Comparison of ENCODE assay signal across 16 cellular contexts in genomic region chr1:156812293-156812990, GRCh38. TPM values are rescaled to one million over a fixed set of nuclear protein-coding genes. Genes with fewer than 3 reads are reported as not detected.
DNase-seq lines count a peak whose midpoint lies in the region; ATAC-seq, FAIRE-seq and TF ChIP-seq lines count a peak whose summit lies in the region.
"Had no signal": no experiment of that assay in that cellular context is flagged by ENCODE, and none has a peak within 500 bp of the region (broad histone marks: within the 10 kb centered on the region; RNA-seq: fewer than 3 reads in every experiment).

No MANE protein-coding gene starts in this region.

- peaks cover 76% of the 10 kb centered on the region for H3K4me1 Mint-ChIP-seq in activated naive CD4-positive, alpha-beta T cell treated with anti-CD3 and anti-CD28 coated beads, Interleukin-2, amount 50 U/mL, for 24 hours

- H3K36me3 ChIP-seq in Peyer's patch, result no peaks in the 10 kb centered on the region
- H3K36me3 ChIP-seq in bronchial epithelial cell (ENCODE audit: control insufficient read depth, insufficient read depth, low read length), result no peaks in the 10 kb centered on the region

- FAIRE-seq in bronchial epithelial cell (lab: Jason Lieb, UNC), result peak; percentile 18

- H3K4me3 ChIP-seq in Peyer's patch, result no peak overlapping the region
- H3K4me3 ChIP-seq in bronchial epithelial cell (ENCODE audit: low read depth, low read length), result no peak overlapping the region

- no peaks in the 10 kb centered on the region for H3K27me3 Mint-ChIP-seq in activated naive CD4-positive, alpha-beta T cell treated with anti-CD3 and anti-CD28 coated beads, Interleukin-2, amount 50 U/mL, for 24 hours

- ATAC-seq in sciatic nerve (no peak), GM19023 (IDR thresholded peaks at IDR 0.05; ENCODE audit: unreplicated experiment) (no peak)
- ATAC-seq: stimulated activated naive B cell treated with anti-CD40 and anti-IgM and Interleukin-4, amounts not matched to agents 10 μg/mL and 1 μg/mL and 100 μg/mL, for 72 hours had no signal

- H3K36me3 Mint-ChIP-seq in activated naive CD4-positive, alpha-beta T cell treated with anti-CD3 and anti-CD28 coated beads, Interleukin-2, amount 50 U/mL, for 24 hours, result peaks cover 44% of the 10 kb centered on the region
- H3K36me3 Mint-ChIP-seq: mesothelial cell of epicardium had no signal

- TF ChIP-seq POLR2A in Peyer's patch (IDR thresholded peaks at IDR 0.05), result no peak

- H3K9me3 Mint-ChIP-seq in activated naive CD4-positive, alpha-beta T cell treated with anti-CD3 and anti-CD28 coated beads, Interleukin-2, amount 50 U/mL, for 24 hours, result no peaks in the 10 kb centered on the region
- H3K9me3 Mint-ChIP-seq: mesothelial cell of epicardium; stimulated activated naive B cell treated with anti-CD40 and anti-IgM and Interleukin-4, amounts not matched to agents 10 μg/mL and 1 μg/mL and 100 μg/mL, for 72 hours had no signal

- H3K4me1 ChIP-seq in Peyer's patch, result peaks cover 0 to 23% (median 3%) of the 10 kb centered on the region in 4 donors

- no peaks in the 10 kb centered on the region for H3K27me3 ChIP-seq in Peyer's patch
- no peaks in the 10 kb centered on the region for H3K27me3 ChIP-seq in bronchial epithelial cell (ENCODE audit: control insufficient read depth, insufficient read depth, low read length)

- no peak for DNase-seq in activated naive CD4-positive, alpha-beta T cell treated with anti-CD3 and anti-CD28 coated beads, Interleukin-2, amount 50 U/mL, for 16 hours
- DNase-seq in Peyer's patch (peak in 2 of 3 donors; percentile 15 to 32), bronchial epithelial cell (ENCODE audit: low read depth) (peak; percentile 59), sciatic nerve (ENCODE audit: low spot score) (peak; percentile 35), iPS-NIHi7 (ENCODE audit: extremely low spot score) (no peak), NCI-H2196 (lab: John Stamatoyannopoulos, UW; ENCODE audit: unreplicated experiment) (no peak)
- DNase-seq: AML-193; MM.1S; NCI-H2081 treated with DMSO at 0.1 percent for 48 hours; stimulated activated naive B cell treated with anti-CD40 and anti-IgM and Interleukin-4, amounts not matched to agents 10 μg/mL and 1 μg/mL and 100 μg/mL, for 72 hours had no signal

- intact Hi-C loops in sciatic nerve (cut with DNase I), result no loop called here

- H3K27ac ChIP-seq in Peyer's patch, result no peak overlapping the region

- H3K9me3 ChIP-seq in Peyer's patch, result no peaks in the 10 kb centered on the region

- H3K4me3 Mint-ChIP-seq in activated naive CD4-positive, alpha-beta T cell treated with anti-CD3 and anti-CD28 coated beads, Interleukin-2, amount 50 U/mL, for 24 hours, result peak overlapping the region; percentile 97

- TF ChIP-seq CTCF in Peyer's patch (IDR thresholded peaks at IDR 0.05), result no peak
- no peak for TF ChIP-seq CTCF in bronchial epithelial cell (IDR thresholded peaks at IDR 0.05; ENCODE audit: insufficient read depth, low read length, severe bottlenecking)

- H3K27ac Mint-ChIP-seq in activated naive CD4-positive, alpha-beta T cell treated with anti-CD3 and anti-CD28 coated beads, Interleukin-2, amount 50 U/mL, for 24 hours, result peak overlapping the region; percentile 82
- H3K27ac Mint-ChIP-seq: mesothelial cell of epicardium; stimulated activated naive B cell treated with anti-CD40 and anti-IgM and Interleukin-4, amounts not matched to agents 10 μg/mL and 1 μg/mL and 100 μg/mL, for 72 hours had no signal

RNA-seq across cellular contexts. Expression of gene SH2D2A, which starts 4.2 kb away (rescaled TPM):
- total RNA-seq in Peyer's patch (10 to 100 TPM in 1 of 4 donors, 1 to 10 TPM in 2, not detected in 1; 2.7 to 13.5 (median 6.5) TPM), bronchial epithelial cell (1.2 and 1.8 TPM in 2 replicates), sciatic nerve (1.6 TPM)
- total RNA-seq: osteocyte, skeletal muscle tissue, urinary bladder had no signal

RNA-seq across cellular contexts. Expression of gene PRCC, which starts 45.1 kb away (rescaled TPM):
- total RNA-seq in Peyer's patch (100 to 1,000 TPM in 1 of 4 donors, 10 to 100 TPM in 3; 43.3 to 114 (median 46.3) TPM), bronchial epithelial cell (9.2 and 11.5 TPM in 2 replicates), sciatic nerve (52.8 TPM)

RNA-seq across cellular contexts. Expression of gene INSRR, which starts 46.5 kb away (rescaled TPM):
- total RNA-seq in Peyer's patch, result not detected
- total RNA-seq in bronchial epithelial cell, result not detected in 2 replicates
- total RNA-seq in sciatic nerve, result 0.40 TPM

RNA-seq across cellular contexts. Expression of gene NTRK1, which starts 48.2 kb away (rescaled TPM):
- total RNA-seq in Peyer's patch (under 1 TPM in 1 of 4 donors, not detected in 3; 0.57 TPM), bronchial epithelial cell (not detected in 2 replicates), sciatic nerve (1.8 TPM)
- total RNA-seq: osteocyte had no signal

Comparison
In these comparisons a context has a peak if more than half of its experiments do, and no peak if none do; other contexts are left out.
1. DNase-seq: peak in Peyer's patch (2 of 3), bronchial epithelial cell (single experiment) and sciatic nerve (single experiment); none in activated naive CD4-positive, alpha-beta T cell treated with anti-CD3 and anti-CD28 coated beads, Interleukin-2, amount 50 U/mL, for 16 hours (single experiment), iPS-NIHi7 (single experiment) and NCI-H2196 (single experiment).